9 cellular contexts compared by ENCODE assay signal in genomic region chr1:42056460-42056859, GRCh38.
"Had no signal": no experiment of that assay in that cellular context is flagged by ENCODE, and none has a peak within 500 bp of the region (broad histone marks: within the 10 kb centered on the region; RNA-seq: fewer than 3 reads in every experiment).

No MANE protein-coding gene starts in this region.

- H3K4me3 ChIP-seq: GM23248, HAP-1, K562 had no signal

- H3K4me1 ChIP-seq: HAP-1 had no signal

- ATAC-seq: HCT116, K562 had no signal

- FAIRE-seq: HTR-8/SVneo, K562 had no signal

- H3K36me3 ChIP-seq: HAP-1 had no signal

- DNase-seq: GM23248, GOT3, H7, HFFc6, IMR-90 had no signal

- H3K27ac ChIP-seq: GM23248 had no signal

- H3K9me3 ChIP-seq: HAP-1 had no signal
